In genomic region chr1:186897008-186897407, GRCh38 we compare ENCODE assay signal across 29 cellular contexts.
DNase-seq lines count a peak whose midpoint lies in the region; ATAC-seq and TF ChIP-seq lines count a peak whose summit lies in the region.
"Had no signal": no experiment of that assay in that cellular context is flagged by ENCODE, and none has a peak within 500 bp of the region (broad histone marks: within the 10 kb centered on the region; RNA-seq: fewer than 3 reads in every experiment).

No MANE protein-coding gene starts in this region.

- peak; percentile 43 for ATAC-seq in Right ventricle myocardium superior (ENCODE audit: poor library complexity)
- ATAC-seq: activated CD4-positive, CD25-positive, alpha-beta regulatory T cell treated with anti-CD3 and anti-CD28 coated beads, Interleukin-2, amount 50 U/mL, for 24 hours had no signal

- H3K27ac ChIP-seq in mammary epithelial cell (ENCODE audit: insufficient read depth, low read depth, low read length) (no peak overlapping the region), uterus (peak overlapping the region; percentile 22 to 56)
- H3K27ac ChIP-seq: HL-60, PC-9 had no signal

- peak overlapping the region; percentile 65 for H3K27ac Mint-ChIP-seq in mesothelial cell of epicardium
- H3K27ac Mint-ChIP-seq: endodermal cell, immature natural killer cell, progenitor cell of endocrine pancreas had no signal

- TF ChIP-seq CTCF in mammary epithelial cell (conservative IDR thresholded peaks at IDR 0.05 in 1 of 2, IDR thresholded peaks at IDR 0.05 in 1 of 2; ENCODE audit: extremely low read depth in 1 of 2, insufficient read depth in 1 of 2, low read depth in 1 of 2, low read length in 2 of 2), result no peak
- TF ChIP-seq CTCF in mesothelial cell of epicardium (IDR thresholded peaks at IDR 0.05; ENCODE audit: unreplicated experiment), result no peak
- no peak for TF ChIP-seq CTCF in uterus (IDR thresholded peaks at IDR 0.05)

- CTCF ChIA-PET in mammary epithelial cell (lab: Charles Lee; ENCODE audit: low non-redundant PET), result interaction anchor here (0.8 kb wide), 1 partner anchor 69 kb away, joined by 4 read pairs; no protein-coding TSS in a partner anchor

- H3K27me3 ChIP-seq in mammary epithelial cell (ENCODE audit: insufficient read depth, low read length) (no peaks in the 10 kb centered on the region), uterus (no peaks in the 10 kb centered on the region)
- H3K27me3 ChIP-seq: esophagus muscularis mucosa had no signal

- TF ChIP-seq POLR2A in uterus (IDR thresholded peaks at IDR 0.05), result no peak

- no peaks in the 10 kb centered on the region for H3K79me2 ChIP-seq in mammary epithelial cell (ENCODE audit: insufficient read depth, low read length)

- peak overlapping the region; percentile 13 for H3K4me2 ChIP-seq in mammary epithelial cell (ENCODE audit: insufficient read depth, low read depth, low read length)
- H3K4me2 ChIP-seq: PC-9 had no signal

- H3K27me3 Mint-ChIP-seq in mesothelial cell of epicardium (ENCODE audit: low read depth), result no peaks in the 10 kb centered on the region
- H3K27me3 Mint-ChIP-seq: progenitor cell of endocrine pancreas had no signal

- H3K4me3 Mint-ChIP-seq in mesothelial cell of epicardium, result no peak overlapping the region
- H3K4me3 Mint-ChIP-seq: endodermal cell, immature natural killer cell had no signal

- peak overlapping the region; percentile 73 for H2AFZ ChIP-seq in mammary epithelial cell (ENCODE audit: low read depth, low read length)

- in situ Hi-C loops in mammary epithelial cell (cut with MboI; ENCODE audit: low sequenced_read_pairs in 2 of 2), result no loop called here

- H3K9me3 Mint-ChIP-seq in mesothelial cell of epicardium, result peaks cover 15% of the 10 kb centered on the region

- H4K20me1 ChIP-seq in mammary epithelial cell (ENCODE audit: insufficient read depth, low read length), result no peaks in the 10 kb centered on the region

- peaks cover 8% of the 10 kb centered on the region for H3K36me3 Mint-ChIP-seq in mesothelial cell of epicardium
- H3K36me3 Mint-ChIP-seq: immature natural killer cell had no signal

- no TSS peak for BruUV-seq in mammary epithelial cell (replicated peaks; lab: Mats Ljungman, UMichigan)

- H3K4me3 ChIP-seq in mammary epithelial cell (replicated peaks in 1 of 3; ENCODE audit: insufficient read depth in 1 of 3, low read depth in 2 of 3, low read length in 3 of 3), result no peak overlapping the region
- H3K4me3 ChIP-seq in uterus, result no peak overlapping the region
- H3K4me3 ChIP-seq: esophagus muscularis mucosa, PC-9 had no signal

- H3K9me3 ChIP-seq in mammary epithelial cell (replicated peaks; ENCODE audit: insufficient read depth, low read length) (no peaks in the 10 kb centered on the region), uterus (no peaks in the 10 kb centered on the region)
- H3K9me3 ChIP-seq: esophagus muscularis mucosa had no signal

- H3K9ac ChIP-seq in mammary epithelial cell (ENCODE audit: insufficient read depth, low read length), result no peak overlapping the region

- intact Hi-C loops in mammary epithelial cell (cut with micrococcal nuclease) (no loop called here), Right ventricle myocardium superior (cut with DNase I) (no loop called here), uterus (cut with DNase I; ENCODE audit: low total_unique reads) (no loop called here)

- H3K4me1 Mint-ChIP-seq in mesothelial cell of epicardium, result peaks cover 25% of the 10 kb centered on the region
- H3K4me1 Mint-ChIP-seq: immature natural killer cell had no signal

- no peak for DNase-seq in mammary epithelial cell
- no peak for DNase-seq in Right ventricle myocardium superior
- no peak for DNase-seq in mesothelial cell of epicardium (ENCODE audit: low spot score in 2 of 2, unreplicated experiment in 2 of 2)
- no peak for DNase-seq in uterus
- DNase-seq in iPS-NIHi7 (ENCODE audit: extremely low spot score), result no peak
- DNase-seq in germinal center (ENCODE audit: low spot score), result no peak
- no peak for DNase-seq in activated CD8-positive, alpha-beta memory T cell treated with anti-CD3 and anti-CD28 coated beads, Interleukin-2, amount 50 U/mL, for 4 hours
- DNase-seq: activated CD4-positive, alpha-beta T cell treated with anti-CD3 and anti-CD28 coated beads, Interleukin-2, amount 50 U/mL, for 4 hours; activated naive CD4-positive, alpha-beta T cell treated with Interleukin-2 at 50 U/mL for 16 hours; Calu3; dermis blood vessel endothelial cell; DMS79; endodermal cell; GDM1; hypothalamus; immature natural killer cell; KG1; mesendoderm; MM.1S; NCI-H1105 treated with DMSO at 0.1 percent for 48 hours; NCI-H187 treated with DMSO at 0.1 percent for 48 hours; NCI-H69; PC-9; SHP77; stimulated activated CD4-positive, alpha-beta T cell treated with anti-CD3 and anti-CD28 coated beads, Interleukin-4, amount 100 ng/mL, for 1 hour had no signal

- 77% methylated on average over 3 of the region's 3 CpGs for whole genome bisulfite sequencing in mammary epithelial cell (ENCODE audit: low coverage, missing lambda C conversion rate)

- H3K36me3 ChIP-seq in mammary epithelial cell (ENCODE audit: insufficient read depth, low read length), result no peaks in the 10 kb centered on the region
- H3K36me3 ChIP-seq in uterus, result no peaks in the 10 kb centered on the region
- H3K36me3 ChIP-seq: esophagus muscularis mucosa had no signal

- H3K4me1 ChIP-seq in mammary epithelial cell (ENCODE audit: insufficient read depth, low read length), result peaks cover 9% of the 10 kb centered on the region
- no peaks in the 10 kb centered on the region for H3K4me1 ChIP-seq in uterus

- dilution Hi-C loops in mammary epithelial cell (cut with HindIII; ENCODE audit: low sequenced_read_pairs), result no loop called here
